ENCODE assay signal across 33 cellular contexts in the genomic region with DNA sequence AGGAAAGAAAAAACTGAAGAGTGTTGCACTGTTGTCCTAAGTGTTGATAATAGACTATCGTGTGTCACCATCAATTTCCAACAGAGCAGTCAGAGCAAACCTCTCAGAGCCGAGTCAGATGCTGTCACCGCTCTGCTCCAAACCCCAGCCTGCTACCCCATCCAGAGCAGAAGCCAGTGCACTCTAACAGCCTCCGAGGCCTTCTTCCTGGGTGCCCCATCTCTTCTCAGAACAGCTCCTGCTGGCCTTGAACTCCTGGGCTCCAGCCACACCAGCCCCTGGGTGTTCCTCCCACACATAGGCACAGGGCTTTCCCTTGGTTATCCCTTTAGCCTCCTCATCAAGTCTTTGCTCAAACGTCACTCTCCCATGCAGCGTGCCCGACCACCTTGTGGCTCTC. TPM values are rescaled to one million over a fixed set of nuclear protein-coding genes. Genes with fewer than 3 reads are reported as not detected.
DNase-seq lines count a peak whose midpoint lies in the region; ATAC-seq, FAIRE-seq and TF ChIP-seq lines count a peak whose summit lies in the region.
"Had no signal": no experiment of that assay in that cellular context is flagged by ENCODE, and none has a peak within 500 bp of the region (broad histone marks: within the 10 kb centered on the region; RNA-seq: fewer than 3 reads in every experiment).

No MANE protein-coding gene starts in this region.

- H3K79me1 ChIP-seq in neuronal stem cell (ENCODE audit: low read depth, low read length): no peaks in the 10 kb centered on the region

- BruUV-seq in HepG2 (replicated peaks; lab: Mats Ljungman, UMichigan) (no TSS peak), Panc1 (replicated peaks; lab: Mats Ljungman, UMichigan) (no TSS peak)

- H3K23ac ChIP-seq in neuronal stem cell (ENCODE audit: low read depth, low read length, poor library complexity): no peak overlapping the region

- H4K91ac ChIP-seq in neuronal stem cell (ENCODE audit: low read depth, low read length, poor library complexity): no peak overlapping the region

- H3K4me1 Mint-ChIP-seq in stimulated activated memory B cell treated with anti-CD40 and anti-IgM and Interleukin-4, amounts not matched to agents 10 μg/mL and 1 μg/mL and 100 μg/mL, for 72 hours: no peaks in the 10 kb centered on the region
- H3K4me1 Mint-ChIP-seq in activated T-helper 17 cell treated with anti-CD3 and anti-CD28 coated beads, Interleukin-2, amount 50 U/mL, for 72 hours: peaks cover 10% of the 10 kb centered on the region
- H3K4me1 Mint-ChIP-seq: CD14-positive monocyte had no signal

- no peak for TF ChIP-seq RAD21 in HepG2 (CRISPR knock-in tag; IDR thresholded peaks at IDR 0.05)

- no peak overlapping the region for H2BK5ac ChIP-seq in neuronal stem cell (ENCODE audit: low read length)

- no peak overlapping the region for H3K27ac Mint-ChIP-seq in stimulated activated memory B cell treated with anti-CD40 and anti-IgM and Interleukin-4, amounts not matched to agents 10 μg/mL and 1 μg/mL and 100 μg/mL, for 72 hours
- H3K27ac Mint-ChIP-seq in activated T-helper 17 cell treated with anti-CD3 and anti-CD28 coated beads, Interleukin-2, amount 50 U/mL, for 72 hours: no peak overlapping the region
- H3K27ac Mint-ChIP-seq: CD14-positive monocyte had no signal

- H3K9me3 Mint-ChIP-seq in stimulated activated memory B cell treated with anti-CD40 and anti-IgM and Interleukin-4, amounts not matched to agents 10 μg/mL and 1 μg/mL and 100 μg/mL, for 72 hours: no peaks in the 10 kb centered on the region
- H3K9me3 Mint-ChIP-seq in activated T-helper 17 cell treated with anti-CD3 and anti-CD28 coated beads, Interleukin-2, amount 50 U/mL, for 72 hours: no peaks in the 10 kb centered on the region
- H3K9me3 Mint-ChIP-seq: CD14-positive monocyte; CD4-positive, alpha-beta memory T cell; CD4-positive, CD25-positive, alpha-beta regulatory T cell; CD8-positive, alpha-beta memory T cell had no signal

- no peak overlapping the region for H3K14ac ChIP-seq in neuronal stem cell (ENCODE audit: low read length)

- H2BK15ac ChIP-seq in neuronal stem cell (ENCODE audit: low read length): no peak overlapping the region

- H3K4me3 ChIP-seq in HepG2 (replicated peaks in 1 of 3; ENCODE audit: insufficient read depth in 1 of 3, low read depth in 2 of 3, low read length in 3 of 3): peak overlapping the region in 1 of 3 experiments; percentile 23; a peak in 1 of 6 replicates
- no peak overlapping the region for H3K4me3 ChIP-seq in right lobe of liver
- no peak overlapping the region for H3K4me3 ChIP-seq in Panc1 (ENCODE audit: low read depth in 2 of 2, low read length in 2 of 2)
- H3K4me3 ChIP-seq in neuronal stem cell (ENCODE audit: low read length in 2 of 2): no peak overlapping the region
- H3K4me3 ChIP-seq: BLaER1, GM12878 had no signal

- peaks cover 1 to 3% of the 10 kb centered on the region in 2 experiments; a peak in 2 of 5 replicates for H3K27me3 ChIP-seq in HepG2 (ENCODE audit: control insufficient read depth in 1 of 2, insufficient read depth in 2 of 2, low read length in 2 of 2)
- no peaks in the 10 kb centered on the region for H3K27me3 ChIP-seq in right lobe of liver
- 0 out of 2 replicates have a peak, but pooled peaks cover 2% of the 10 kb centered on the region for H3K27me3 ChIP-seq in Panc1 (ENCODE audit: control insufficient read depth, insufficient read depth, low read length)
- peaks cover 0 to 36% (median 13%) of the 10 kb centered on the region in 3 experiments for H3K27me3 ChIP-seq in neuronal stem cell (ENCODE audit: control insufficient read depth in 3 of 3, insufficient read depth in 3 of 3, low read depth in 1 of 3, low read length in 3 of 3)
- H3K27me3 ChIP-seq: BLaER1 had no signal

- no peak overlapping the region for H3K27ac ChIP-seq in HepG2 (ENCODE audit: extremely low read length, insufficient read depth, low read length)
- no peak overlapping the region for H3K27ac ChIP-seq in right lobe of liver
- no peak overlapping the region for H3K27ac ChIP-seq in Panc1 (ENCODE audit: low read length)
- no peak overlapping the region for H3K27ac ChIP-seq in neuronal stem cell (replicated peaks; ENCODE audit: low read length)
- H3K27ac ChIP-seq: BLaER1 had no signal

- H2AFZ ChIP-seq in HepG2 (ENCODE audit: low read length): no peak overlapping the region
- no peak overlapping the region for H2AFZ ChIP-seq in neuronal stem cell (ENCODE audit: low read length)

- no peak for FAIRE-seq in HepG2 (lab: Jason Lieb, UNC)
- FAIRE-seq: A204.1, GM12878, GM12892, GM18507 had no signal

- H3K9me3 ChIP-seq in HepG2 (ENCODE audit: low read length) (no peaks in the 10 kb centered on the region), right lobe of liver (no peaks in the 10 kb centered on the region), Panc1 (ENCODE audit: control insufficient read depth, insufficient read depth, low read depth, low read length) (no peaks in the 10 kb centered on the region), neuronal stem cell (replicated peaks in 1 of 2; ENCODE audit: control insufficient read depth in 2 of 2, insufficient read depth in 1 of 2, low read depth in 1 of 2, low read length in 2 of 2) (no peaks in the 10 kb centered on the region)
- H3K9me3 ChIP-seq: BE2C, BLaER1 had no signal

- H3K79me2 ChIP-seq in HepG2 (ENCODE audit: insufficient read depth, low read length): no peaks in the 10 kb centered on the region

- H3K9ac ChIP-seq in HepG2 (ENCODE audit: insufficient read depth, low read depth, low read length) (no peak overlapping the region), neuronal stem cell (ENCODE audit: low read depth, low read length, poor library complexity) (no peak overlapping the region)
- H3K9ac ChIP-seq: BLaER1 had no signal

- H3K4me1 ChIP-seq in HepG2 (ENCODE audit: insufficient read depth, low read length): peaks cover 9% of the 10 kb centered on the region
- no peaks in the 10 kb centered on the region for H3K4me1 ChIP-seq in right lobe of liver
- H3K4me1 ChIP-seq in Panc1 (ENCODE audit: control insufficient read depth, insufficient read depth, low read length): no peaks in the 10 kb centered on the region
- H3K4me1 ChIP-seq in neuronal stem cell (ENCODE audit: control insufficient read depth in 2 of 2, insufficient read depth in 1 of 2, low read depth in 1 of 2, low read length in 2 of 2): no peaks in the 10 kb centered on the region
- H3K4me1 ChIP-seq: BLaER1 had no signal

- H3K27me3 Mint-ChIP-seq in stimulated activated memory B cell treated with anti-CD40 and anti-IgM and Interleukin-4, amounts not matched to agents 10 μg/mL and 1 μg/mL and 100 μg/mL, for 72 hours: peaks cover 21% of the 10 kb centered on the region
- H3K27me3 Mint-ChIP-seq in activated T-helper 17 cell treated with anti-CD3 and anti-CD28 coated beads, Interleukin-2, amount 50 U/mL, for 72 hours: peaks cover 8% of the 10 kb centered on the region

- TF ChIP-seq EP300 in HepG2 (IDR thresholded peaks at IDR 0.05; ENCODE audit: low read depth in 2 of 2, low read length in 2 of 2) (no peak), HepG2 (CRISPR knock-in tag; IDR thresholded peaks at IDR 0.05; ENCODE audit: borderline replicate concordance) (no peak)

- H2BK12ac ChIP-seq in neuronal stem cell (ENCODE audit: low read length): no peak overlapping the region

- H3K4me2 ChIP-seq in HepG2 (ENCODE audit: low read depth, low read length): peak overlapping the region; percentile 42; the same call in 1 of the 2 replicates
- H3K4me2 ChIP-seq in neuronal stem cell (ENCODE audit: insufficient read depth, low read length, poor library complexity, severe bottlenecking): no peak overlapping the region
- H3K4me2 ChIP-seq: BLaER1 had no signal

- POLR2A ChIA-PET in HepG2 (lab: Yijun Ruan, JAX) (no interaction called here), Panc1 (lab: Charles Lee) (no interaction called here)

- TF ChIP-seq CTCF in HepG2 (CRISPR knock-in tag; IDR thresholded peaks at IDR 0.05) (no peak), right lobe of liver (IDR thresholded peaks at IDR 0.05) (no peak), Panc1 (IDR thresholded peaks at IDR 0.05) (no peak)

- intact Hi-C loops in HepG2 (cut with micrococcal nuclease; ENCODE audit: unreplicated experiment): no loop called here
- intact Hi-C loops in right lobe of liver (cut with DNase I): no loop called here
- intact Hi-C loops in Panc1 (cut with micrococcal nuclease; ENCODE audit: unreplicated experiment): no loop called here
- intact Hi-C loops in left ventricle myocardium superior (cut with micrococcal nuclease): no loop called here

- no peak for DNase-seq in HepG2 (ENCODE audit: low spot score)
- no peak for DNase-seq in right lobe of liver
- no peak for DNase-seq in Panc1 (ENCODE audit: low read depth, low spot score)
- no peak for DNase-seq in neuronal stem cell (ENCODE audit: low spot score)
- no peak for DNase-seq in NCI-H226
- DNase-seq in left ventricle myocardium superior: no peak
- DNase-seq: 8988T; ACHN; BE2C; C1 segment of cervical spinal cord; CD4-positive, alpha-beta memory T cell; CD4-positive, CD25-positive, alpha-beta regulatory T cell; CD8-positive, alpha-beta memory T cell; COR-L47; DMS 273 treated with DMSO at 0.1 percent for 48 hours; DMS153; DMS53; DMS79; DND-41; EL; GDM1 had no signal

- H3K36me3 ChIP-seq in HepG2 (replicated peaks in 1 of 2; ENCODE audit: control insufficient read depth in 1 of 2, insufficient read depth in 2 of 2, low read length in 2 of 2): no peaks in the 10 kb centered on the region
- no peaks in the 10 kb centered on the region for H3K36me3 ChIP-seq in right lobe of liver
- no peaks in the 10 kb centered on the region for H3K36me3 ChIP-seq in Panc1 (ENCODE audit: control insufficient read depth, insufficient read depth, low read length)
- no peaks in the 10 kb centered on the region for H3K36me3 ChIP-seq in neuronal stem cell (replicated peaks in 1 of 2; ENCODE audit: control insufficient read depth in 2 of 2, insufficient read depth in 2 of 2, low read length in 2 of 2)
- H3K36me3 ChIP-seq: BE2C, BLaER1 had no signal

- H2BK120ac ChIP-seq in neuronal stem cell (ENCODE audit: low read depth, low read length): no peak overlapping the region

- no peaks in the 10 kb centered on the region for H3K36me3 Mint-ChIP-seq in stimulated activated memory B cell treated with anti-CD40 and anti-IgM and Interleukin-4, amounts not matched to agents 10 μg/mL and 1 μg/mL and 100 μg/mL, for 72 hours
- no peaks in the 10 kb centered on the region for H3K36me3 Mint-ChIP-seq in activated T-helper 17 cell treated with anti-CD3 and anti-CD28 coated beads, Interleukin-2, amount 50 U/mL, for 72 hours (ENCODE audit: low read depth)
- H3K36me3 Mint-ChIP-seq: CD14-positive monocyte; CD4-positive, alpha-beta memory T cell; CD4-positive, CD25-positive, alpha-beta regulatory T cell; CD8-positive, alpha-beta memory T cell had no signal

- no peaks in the 10 kb centered on the region for H4K20me1 ChIP-seq in HepG2 (ENCODE audit: insufficient read depth, low read length)
- H4K20me1 ChIP-seq: BLaER1 had no signal

- H4K8ac ChIP-seq in neuronal stem cell (ENCODE audit: low read depth, low read length): no peak overlapping the region

- TF ChIP-seq POLR2A in HepG2 (IDR thresholded peaks at IDR 0.05; ENCODE audit: insufficient read depth in 1 of 2, low read depth in 2 of 2, low read length in 2 of 2): no peak
- TF ChIP-seq POLR2A in right lobe of liver (IDR thresholded peaks at IDR 0.05): no peak

- in situ Hi-C loops in HepG2 (cut with HindIII; ENCODE audit: extremely low pct_ligation_motif_present, low pct_unique_long_range_greater_than_20kb) (no loop called here), Panc1 (cut with HindIII; ENCODE audit: low pct_unique_long_range_greater_than_20kb, low sequenced_read_pairs) (no loop called here)

- H3K4ac ChIP-seq in neuronal stem cell (ENCODE audit: low read length): no peak overlapping the region

- H3K4me3 Mint-ChIP-seq in stimulated activated memory B cell treated with anti-CD40 and anti-IgM and Interleukin-4, amounts not matched to agents 10 μg/mL and 1 μg/mL and 100 μg/mL, for 72 hours: no peak overlapping the region
- no peak overlapping the region for H3K4me3 Mint-ChIP-seq in activated T-helper 17 cell treated with anti-CD3 and anti-CD28 coated beads, Interleukin-2, amount 50 U/mL, for 72 hours
- H3K4me3 Mint-ChIP-seq: CD14-positive monocyte; CD4-positive, alpha-beta memory T cell; CD8-positive, alpha-beta memory T cell had no signal

- H2AK5ac ChIP-seq in neuronal stem cell (ENCODE audit: low read depth, low read length): peak overlapping the region; percentile 11

- peak; percentile 70 for ATAC-seq in HepG2
- no peak for ATAC-seq in right lobe of liver
- 0 out of 2 replicates have a peak, but pooled peaks have one; percentile 51 for ATAC-seq in Panc1
- ATAC-seq in stimulated activated memory B cell treated with anti-CD40 and anti-IgM and Interleukin-4, amounts not matched to agents 10 μg/mL and 1 μg/mL and 100 μg/mL, for 72 hours: peak; percentile 8
- no peak for ATAC-seq in activated T-helper 17 cell treated with anti-CD3 and anti-CD28 coated beads, Interleukin-2, amount 50 U/mL, for 72 hours (replicated peaks)
- ATAC-seq in left ventricle myocardium superior: no peak
- ATAC-seq: GM12878 had no signal

- 33% methylated on average over 6 of the region's 7 CpGs for WGBS in HepG2 (ENCODE audit: low lambda C conversion rate)
- WGBS in right lobe of liver (ENCODE audit: insufficient coverage, low coverage, low lambda C conversion rate, missing lambda C conversion rate): 54% methylated on average over 3 of the region's 7 CpGs
- WGBS in neuronal stem cell (ENCODE audit: extremely low coverage in 2 of 2, insufficient read length in 2 of 2, insufficient replicate concordance in 1 of 2), 2 donors: no CpG with 5 or more reads among the region's 7 CpGs

- H3K18ac ChIP-seq in neuronal stem cell (ENCODE audit: low read length): no peak overlapping the region

- CTCF ChIA-PET in HepG2 (lab: Yijun Ruan, JAX; ENCODE audit: low intra/inter-chr PET ratio, low total read pairs) (no interaction called here), Panc1 (lab: Charles Lee) (no interaction called here)

RNA-seq across cellular contexts. Expression of a gene that starts 21.0 kb away (rescaled TPM):
- total RNA-seq in HepG2 (2016; rRNA removed; fragmentation: Illumina TruSeq; extraction: Trizol): not detected in 2 replicates
- not detected in 2 replicates for total RNA-seq in HepG2 (2016; cell fraction: cytosol; rRNA removed; fragmentation: Illumina TruSeq; extraction: Trizol; ENCODE audit: low read depth)
- total RNA-seq in HepG2 (2016; cell fraction: insoluble cytoplasmic fraction; rRNA removed; fragmentation: Illumina TruSeq; extraction: Trizol): not detected in 2 replicates
- total RNA-seq in HepG2 (2016; cell fraction: membrane; rRNA removed; fragmentation: Illumina TruSeq; extraction: Trizol): not detected in 2 replicates
- total RNA-seq in HepG2 (2016; cell fraction: nucleus; rRNA removed; fragmentation: Illumina TruSeq; extraction: Trizol): not detected in 2 replicates
- 0.05 and 0.17 TPM in 2 replicates for polyA plus RNA-seq in HepG2 (2011; rRNA removed)
- 0.09 TPM in 1 of 2 replicates, not detected in the other for polyA plus RNA-seq in HepG2 (2011; cell fraction: cytosol; rRNA removed)
- polyA plus RNA-seq in HepG2 (2011; cell fraction: nucleus; rRNA removed): 0.31 and 0.38 TPM in 2 replicates
- polyA plus RNA-seq in HepG2 (2012): 0.16 TPM in 1 of 2 replicates, not detected in the other
- polyA plus RNA-seq in HepG2 (2016; cell fraction: cytosol; fragmentation: Illumina TruSeq; extraction: Trizol; ENCODE audit: low read depth): not detected in 2 replicates
- polyA plus RNA-seq in HepG2 (2016; cell fraction: insoluble cytoplasmic fraction; fragmentation: Illumina TruSeq; extraction: Trizol; ENCODE audit: low read depth): 0.13 TPM in 1 of 2 replicates, not detected in the other
- polyA plus RNA-seq in HepG2 (2016; cell fraction: membrane; fragmentation: Illumina TruSeq; extraction: Trizol; ENCODE audit: low read depth): not detected in 2 replicates
- not detected in 2 replicates for polyA plus RNA-seq in HepG2 (2016; cell fraction: nucleus; fragmentation: Illumina TruSeq; extraction: Trizol; ENCODE audit: insufficient read depth, low read depth)
- polyA minus RNA-seq in HepG2 (2011; rRNA and poly(A)+ RNA removed; ENCODE audit: low replicate concordance): 0.44 TPM in 1 of 2 replicates, not detected in the other
- polyA minus RNA-seq in HepG2 (2011; cell fraction: cytosol; rRNA and poly(A)+ RNA removed): not detected in 2 replicates
- 0.39 and 1.1 TPM in 2 replicates for polyA minus RNA-seq in HepG2 (2011; cell fraction: nucleus; rRNA and poly(A)+ RNA removed)
- total RNA-seq in right lobe of liver: under 1 TPM in 2 of 6 experiments, not detected in 4; 0.39 to 0.40 TPM
- not detected for total RNA-seq in Panc1 (2021; ENCODE audit: unreplicated experiment)
- polyA plus RNA-seq in Panc1 (2012; ENCODE audit: insufficient read length): not detected
- 1.5 TPM for polyA plus RNA-seq in neuronal stem cell (2013, experiment 1 of 2)
- 1.8 TPM for polyA plus RNA-seq in neuronal stem cell (2013, experiment 2 of 2)
- total RNA-seq in activated T-helper 17 cell treated with anti-CD3 and anti-CD28 coated beads, Interleukin-2, amount 50 U/mL, for 72 hours: under 1 TPM in 1 of 2 donors, not detected in 1; 0.79 TPM
- not detected for total RNA-seq in left ventricle myocardium superior
- total RNA-seq: CD4-positive, alpha-beta memory T cell; CD4-positive, CD25-positive, alpha-beta regulatory T cell; CD8-positive, alpha-beta memory T cell; Daoy had no signal
- polyA plus RNA-seq: CD14-positive monocyte; CD4-positive, alpha-beta memory T cell; CD4-positive, CD25-positive, alpha-beta regulatory T cell; CD8-positive, alpha-beta memory T cell had no signal

RNA-seq across cellular contexts. Expression of a gene that starts 24.0 kb away (rescaled TPM):
- total RNA-seq in HepG2 (2016; rRNA removed; fragmentation: Illumina TruSeq; extraction: Trizol) (45.3 and 55.1 TPM in 2 replicates), right lobe of liver (10 to 100 TPM; 25.5 to 96.5 (median 36.0) TPM), Panc1 (2021; ENCODE audit: unreplicated experiment) (34.6 TPM), left ventricle myocardium superior (30.0 TPM)
- 8.0 and 8.3 TPM in 2 replicates for total RNA-seq in HepG2 (2016; cell fraction: cytosol; rRNA removed; fragmentation: Illumina TruSeq; extraction: Trizol; ENCODE audit: low read depth)
- 46.8 and 59.4 TPM in 2 replicates for total RNA-seq in HepG2 (2016; cell fraction: insoluble cytoplasmic fraction; rRNA removed; fragmentation: Illumina TruSeq; extraction: Trizol)
- 20.5 and 23.1 TPM in 2 replicates for total RNA-seq in HepG2 (2016; cell fraction: membrane; rRNA removed; fragmentation: Illumina TruSeq; extraction: Trizol)
- 18.8 and 24.7 TPM in 2 replicates for total RNA-seq in HepG2 (2016; cell fraction: nucleus; rRNA removed; fragmentation: Illumina TruSeq; extraction: Trizol)
- 39.0 and 45.0 TPM in 2 replicates for polyA plus RNA-seq in HepG2 (2011; rRNA removed)
- polyA plus RNA-seq in HepG2 (2011; cell fraction: cytosol; rRNA removed): 57.1 and 75.7 TPM in 2 replicates
- polyA plus RNA-seq in HepG2 (2011; cell fraction: nucleus; rRNA removed): 22.0 and 25.9 TPM in 2 replicates
- 27.5 and 30.7 TPM in 2 replicates for polyA plus RNA-seq in HepG2 (2012)
- polyA plus RNA-seq in HepG2 (2016; cell fraction: cytosol; fragmentation: Illumina TruSeq; extraction: Trizol; ENCODE audit: low read depth): 7.4 and 8.6 TPM in 2 replicates
- 61.9 and 65.6 TPM in 2 replicates for polyA plus RNA-seq in HepG2 (2016; cell fraction: insoluble cytoplasmic fraction; fragmentation: Illumina TruSeq; extraction: Trizol; ENCODE audit: low read depth)
- polyA plus RNA-seq in HepG2 (2016; cell fraction: membrane; fragmentation: Illumina TruSeq; extraction: Trizol; ENCODE audit: low read depth): 16.5 and 18.2 TPM in 2 replicates
- 23.5 and 28.3 TPM in 2 replicates for polyA plus RNA-seq in HepG2 (2016; cell fraction: nucleus; fragmentation: Illumina TruSeq; extraction: Trizol; ENCODE audit: insufficient read depth, low read depth)
- 39.8 and 128 TPM in 2 replicates for polyA minus RNA-seq in HepG2 (2011; rRNA and poly(A)+ RNA removed; ENCODE audit: low replicate concordance)
- 38.0 and 43.7 TPM in 2 replicates for polyA minus RNA-seq in HepG2 (2011; cell fraction: cytosol; rRNA and poly(A)+ RNA removed)
- polyA minus RNA-seq in HepG2 (2011; cell fraction: nucleus; rRNA and poly(A)+ RNA removed): 41.5 and 42.2 TPM in 2 replicates
- polyA plus RNA-seq in Panc1 (2012; ENCODE audit: insufficient read length): 57.0 TPM
- 17.0 TPM for polyA plus RNA-seq in neuronal stem cell (2013, experiment 1 of 2)
- polyA plus RNA-seq in neuronal stem cell (2013, experiment 2 of 2): 16.9 TPM
- 10 to 100 TPM; 19.2 to 19.3 TPM for total RNA-seq in activated T-helper 17 cell treated with anti-CD3 and anti-CD28 coated beads, Interleukin-2, amount 50 U/mL, for 72 hours

RNA-seq across cellular contexts. Expression of a gene that starts 24.4 kb away (rescaled TPM):
- total RNA-seq in HepG2 (2016; rRNA removed; fragmentation: Illumina TruSeq; extraction: Trizol) (55.6 and 70.4 TPM in 2 replicates), right lobe of liver (100 to 1,000 TPM in 4 of 6 experiments, 10 to 100 TPM in 2; 77.9 to 161 (median 143) TPM), Panc1 (2021; ENCODE audit: unreplicated experiment) (58.9 TPM), left ventricle myocardium superior (182 TPM)
- 53.2 and 53.5 TPM in 2 replicates for total RNA-seq in HepG2 (2016; cell fraction: cytosol; rRNA removed; fragmentation: Illumina TruSeq; extraction: Trizol; ENCODE audit: low read depth)
- total RNA-seq in HepG2 (2016; cell fraction: insoluble cytoplasmic fraction; rRNA removed; fragmentation: Illumina TruSeq; extraction: Trizol): 55.0 and 68.2 TPM in 2 replicates
- 61.0 and 73.1 TPM in 2 replicates for total RNA-seq in HepG2 (2016; cell fraction: membrane; rRNA removed; fragmentation: Illumina TruSeq; extraction: Trizol)
- 34.7 and 44.2 TPM in 2 replicates for total RNA-seq in HepG2 (2016; cell fraction: nucleus; rRNA removed; fragmentation: Illumina TruSeq; extraction: Trizol)
- polyA plus RNA-seq in HepG2 (2011; rRNA removed): 95.4 and 110 TPM in 2 replicates
- polyA plus RNA-seq in HepG2 (2011; cell fraction: cytosol; rRNA removed): 119 and 163 TPM in 2 replicates
- polyA plus RNA-seq in HepG2 (2011; cell fraction: nucleus; rRNA removed): 106 and 108 TPM in 2 replicates
- polyA plus RNA-seq in HepG2 (2012): 60.5 and 77.2 TPM in 2 replicates
- 50.0 and 65.6 TPM in 2 replicates for polyA plus RNA-seq in HepG2 (2016; cell fraction: cytosol; fragmentation: Illumina TruSeq; extraction: Trizol; ENCODE audit: low read depth)
- polyA plus RNA-seq in HepG2 (2016; cell fraction: insoluble cytoplasmic fraction; fragmentation: Illumina TruSeq; extraction: Trizol; ENCODE audit: low read depth): 79.6 and 80.3 TPM in 2 replicates
- polyA plus RNA-seq in HepG2 (2016; cell fraction: membrane; fragmentation: Illumina TruSeq; extraction: Trizol; ENCODE audit: low read depth): 53.0 and 70.2 TPM in 2 replicates
- polyA plus RNA-seq in HepG2 (2016; cell fraction: nucleus; fragmentation: Illumina TruSeq; extraction: Trizol; ENCODE audit: insufficient read depth, low read depth): 90.2 and 92.4 TPM in 2 replicates
- polyA minus RNA-seq in HepG2 (2011; rRNA and poly(A)+ RNA removed; ENCODE audit: low replicate concordance): 59.0 and 90.8 TPM in 2 replicates
- 25.4 and 27.3 TPM in 2 replicates for polyA minus RNA-seq in HepG2 (2011; cell fraction: cytosol; rRNA and poly(A)+ RNA removed)
- polyA minus RNA-seq in HepG2 (2011; cell fraction: nucleus; rRNA and poly(A)+ RNA removed): 28.8 and 29.0 TPM in 2 replicates
- 121 TPM for polyA plus RNA-seq in Panc1 (2012; ENCODE audit: insufficient read length)
- polyA plus RNA-seq in neuronal stem cell (2013, experiment 1 of 2): 45.7 TPM
- 44.7 TPM for polyA plus RNA-seq in neuronal stem cell (2013, experiment 2 of 2)
- 10 to 100 TPM; 40.9 to 42.0 TPM for total RNA-seq in activated T-helper 17 cell treated with anti-CD3 and anti-CD28 coated beads, Interleukin-2, amount 50 U/mL, for 72 hours

RNA-seq across cellular contexts. Expression of a gene that starts 57.5 kb away (rescaled TPM):
- total RNA-seq in HepG2 (2016; rRNA removed; fragmentation: Illumina TruSeq; extraction: Trizol): 0.81 and 2.4 TPM in 2 replicates
- 0.26 and 0.30 TPM in 2 replicates for total RNA-seq in HepG2 (2016; cell fraction: cytosol; rRNA removed; fragmentation: Illumina TruSeq; extraction: Trizol; ENCODE audit: low read depth)
- 1.4 and 2.1 TPM in 2 replicates for total RNA-seq in HepG2 (2016; cell fraction: insoluble cytoplasmic fraction; rRNA removed; fragmentation: Illumina TruSeq; extraction: Trizol)
- 0.79 and 0.87 TPM in 2 replicates for total RNA-seq in HepG2 (2016; cell fraction: membrane; rRNA removed; fragmentation: Illumina TruSeq; extraction: Trizol)
- 2.0 TPM in 2 replicates for total RNA-seq in HepG2 (2016; cell fraction: nucleus; rRNA removed; fragmentation: Illumina TruSeq; extraction: Trizol)
- polyA plus RNA-seq in HepG2 (2011; rRNA removed): 0.34 and 0.95 TPM in 2 replicates
- polyA plus RNA-seq in HepG2 (2011; cell fraction: cytosol; rRNA removed): 0.55 and 0.68 TPM in 2 replicates
- 2.1 and 2.3 TPM in 2 replicates for polyA plus RNA-seq in HepG2 (2011; cell fraction: nucleus; rRNA removed)
- polyA plus RNA-seq in HepG2 (2012): 0.31 and 0.49 TPM in 2 replicates
- polyA plus RNA-seq in HepG2 (2016; cell fraction: cytosol; fragmentation: Illumina TruSeq; extraction: Trizol; ENCODE audit: low read depth): 0.14 and 0.37 TPM in 2 replicates
- polyA plus RNA-seq in HepG2 (2016; cell fraction: insoluble cytoplasmic fraction; fragmentation: Illumina TruSeq; extraction: Trizol; ENCODE audit: low read depth): 0.97 and 1.1 TPM in 2 replicates
- 0.45 and 0.69 TPM in 2 replicates for polyA plus RNA-seq in HepG2 (2016; cell fraction: membrane; fragmentation: Illumina TruSeq; extraction: Trizol; ENCODE audit: low read depth)
- polyA plus RNA-seq in HepG2 (2016; cell fraction: nucleus; fragmentation: Illumina TruSeq; extraction: Trizol; ENCODE audit: insufficient read depth, low read depth): 2.3 and 2.7 TPM in 2 replicates
- polyA minus RNA-seq in HepG2 (2011; rRNA and poly(A)+ RNA removed; ENCODE audit: low replicate concordance): 1.5 TPM in 1 of 2 replicates, not detected in the other
- 0.59 TPM in 1 of 2 replicates, not detected in the other for polyA minus RNA-seq in HepG2 (2011; cell fraction: cytosol; rRNA and poly(A)+ RNA removed)
- 0.50 and 0.77 TPM in 2 replicates for polyA minus RNA-seq in HepG2 (2011; cell fraction: nucleus; rRNA and poly(A)+ RNA removed)
- total RNA-seq in right lobe of liver: 100 to 1,000 TPM in 1 of 6 experiments, 10 to 100 TPM in 5; 38.7 to 124 (median 85.3) TPM
- 0.10 TPM for total RNA-seq in Panc1 (2021; ENCODE audit: unreplicated experiment)
- 0.25 TPM for polyA plus RNA-seq in Panc1 (2012; ENCODE audit: insufficient read length)
- polyA plus RNA-seq in neuronal stem cell (2013, experiment 1 of 2): 0.06 TPM
- 0.08 TPM for polyA plus RNA-seq in neuronal stem cell (2013, experiment 2 of 2)
- under 1 TPM; 0.13 to 0.15 TPM for total RNA-seq in activated T-helper 17 cell treated with anti-CD3 and anti-CD28 coated beads, Interleukin-2, amount 50 U/mL, for 72 hours
- not detected for total RNA-seq in left ventricle myocardium superior
- total RNA-seq: A673; CD8-positive, alpha-beta memory T cell; Daoy; G401 had no signal
- polyA plus RNA-seq: AG04450; CD14-positive monocyte; CD4-positive, alpha-beta memory T cell; CD8-positive, alpha-beta memory T cell had no signal

Comparison
In these comparisons a context has a peak if more than half of its experiments do, and no peak if none do; other contexts are left out.
1. ATAC-seq: peak in HepG2 (single experiment), Panc1 (single experiment) and stimulated activated memory B cell treated with anti-CD40 and anti-IgM and Interleukin-4, amounts not matched to agents 10 μg/mL and 1 μg/mL and 100 μg/mL, for 72 hours (single experiment); none in right lobe of liver (0 of 4), activated T-helper 17 cell treated with anti-CD3 and anti-CD28 coated beads, Interleukin-2, amount 50 U/mL, for 72 hours (single experiment) and left ventricle myocardium superior (single experiment).